ENCODE assay signal across 8 cellular contexts in genomic region chr22:21867528-21868266, GRCh38. TPM values are rescaled to one million over a fixed set of nuclear protein-coding genes. Genes with fewer than 3 reads are reported as not detected.
A peak's percentile ranks its signal among the peaks of the same experiment; 100 is the strongest.
DNase-seq lines count a peak whose midpoint lies in the region; ATAC-seq lines count a peak whose summit lies in the region.

TSS of gene MAPK1 (minus strand) at chr22:21867645. CDS start at chr22:21867440, 205 bp downstream.

- no peaks in the 10 kb centered on the region for H3K27me3 ChIP-seq in ectodermal cell (ENCODE audit: control insufficient read depth, insufficient read depth, low read length, poor library complexity, severe bottlenecking)

- 2 to 3% methylated on average over 74 of the region's 74 CpGs for WGBS in ectodermal cell, 2 experiments

- H3K4me1 ChIP-seq in ectodermal cell (ENCODE audit: control insufficient read depth, insufficient read depth, low read length) = peaks cover 12% of the 10 kb centered on the region

- peaks cover 4% of the 10 kb centered on the region for H3K27me3 Mint-ChIP-seq in activated CD8-positive, alpha-beta T cell treated with anti-CD3 and anti-CD28 coated beads, Interleukin-2, amount 10 ng/mL, durations not matched to agents 7 days and 5 days (ENCODE audit: low read depth)

- no peaks in the 10 kb centered on the region for H3K9me3 ChIP-seq in ectodermal cell (ENCODE audit: control insufficient read depth, low read length)

- no peaks in the 10 kb centered on the region for H3K9me3 Mint-ChIP-seq in activated CD8-positive, alpha-beta T cell treated with anti-CD3 and anti-CD28 coated beads, Interleukin-2, amount 10 ng/mL, durations not matched to agents 7 days and 5 days (ENCODE audit: insufficient read depth)

- peaks cover 20% of the 10 kb centered on the region for H3K36me3 Mint-ChIP-seq in activated CD8-positive, alpha-beta T cell treated with anti-CD3 and anti-CD28 coated beads, Interleukin-2, amount 10 ng/mL, durations not matched to agents 7 days and 5 days (ENCODE audit: low read depth)

- H3K4me3 Mint-ChIP-seq in activated CD8-positive, alpha-beta T cell treated with anti-CD3 and anti-CD28 coated beads, Interleukin-2, amount 10 ng/mL, durations not matched to agents 7 days and 5 days = peak within 1 kb of the TSS; percentile 93

- peak within 1 kb of the TSS; percentile 42 for H3K27ac ChIP-seq in ectodermal cell (ENCODE audit: insufficient read depth, low read depth, low read length, poor library complexity, severe bottlenecking)

- no peaks in the 10 kb centered on the region for H3K36me3 ChIP-seq in ectodermal cell (ENCODE audit: control insufficient read depth, insufficient read depth, low read length)

- H3K27ac Mint-ChIP-seq in activated CD8-positive, alpha-beta T cell treated with anti-CD3 and anti-CD28 coated beads, Interleukin-2, amount 10 ng/mL, durations not matched to agents 7 days and 5 days = peak within 1 kb of the TSS; percentile 95

- peak within 1 kb of the TSS; percentile 66 for H3K4me3 ChIP-seq in ectodermal cell (ENCODE audit: insufficient read depth, low read depth, low read length)

- POLR2A ChIA-PET in activated CD8-positive, alpha-beta T cell treated with anti-CD3 and anti-CD28 coated beads, Interleukin-2, amount 10 ng/mL, durations not matched to agents 7 days and 5 days (lab: Charles Lee) = interaction anchor here (0.9 to 2.4 kb wide), 7 partner anchors 10 to 132 kb away, joined by 3 to 12 read pairs (median 4); no protein-coding TSS in a partner anchor

- peak; percentile 97 for DNase-seq in CD1c-positive myeloid dendritic cell (ENCODE audit: extremely low spot score)
- peak; percentile 90 for DNase-seq in NCI-H82 (lab: John Stamatoyannopoulos, UW)
- DNase-seq in activated CD8-positive, alpha-beta T cell treated with anti-CD3 and anti-CD28 coated beads, Interleukin-2, amount 10 ng/mL, durations not matched to agents 7 days and 5 days = peak; percentile 96
- peak; percentile 92 to 95 for DNase-seq in lung microvascular endothelial cell (ENCODE audit: low read depth in 2 of 2)
- DNase-seq in stimulated activated CD4-positive, alpha-beta T cell treated with anti-CD3 and anti-CD28 coated beads, TNF-alpha, amount 100 ng/mL, for 48 hours (ENCODE audit: low read depth in 3 of 3) = peak; percentile 83 to 90 (median 89)

- CTCF ChIA-PET in activated CD8-positive, alpha-beta T cell treated with anti-CD3 and anti-CD28 coated beads, Interleukin-2, amount 10 ng/mL, durations not matched to agents 7 days and 5 days (lab: Charles Lee) = interaction anchor here (1.0 to 1.1 kb wide), 3 partner anchors 9 to 71 kb away, joined by 3 to 5 read pairs (median 3); no protein-coding TSS in a partner anchor

- peaks cover 38% of the 10 kb centered on the region for H3K4me1 Mint-ChIP-seq in activated CD8-positive, alpha-beta T cell treated with anti-CD3 and anti-CD28 coated beads, Interleukin-2, amount 10 ng/mL, durations not matched to agents 7 days and 5 days (ENCODE audit: low read depth)

- peak; percentile 83 for ATAC-seq in GM19351 (IDR thresholded peaks at IDR 0.05; ENCODE audit: unreplicated experiment)
- peak; percentile 74 for ATAC-seq in HG03521 (IDR thresholded peaks at IDR 0.05; ENCODE audit: unreplicated experiment)
- ATAC-seq in activated CD8-positive, alpha-beta T cell treated with anti-CD3 and anti-CD28 coated beads, Interleukin-2, amount 10 ng/mL, durations not matched to agents 7 days and 5 days = peak; percentile 94

RNA-seq across cellular contexts. Expression of gene MAPK1, which starts in this region (rescaled TPM):
- 100 to 1,000 TPM; 141 to 144 TPM for total RNA-seq in activated CD8-positive, alpha-beta T cell treated with anti-CD3 and anti-CD28 coated beads, Interleukin-2, amount 10 ng/mL, durations not matched to agents 7 days and 5 days
- polyA plus RNA-seq in ectodermal cell (2013, experiment 1 of 4) = 85.1 TPM
- polyA plus RNA-seq in ectodermal cell (2013, experiment 2 of 4) = 94.3 TPM
- 71.2 TPM for polyA plus RNA-seq in ectodermal cell (2013, experiment 3 of 4)
- polyA plus RNA-seq in ectodermal cell (2013, experiment 4 of 4) = 87.9 TPM
- 34.9 and 44.4 TPM in 2 replicates for total RNA-seq in lung microvascular endothelial cell

Comparison
In these comparisons a context has a peak if more than half of its experiments do, and no peak if none do; other contexts are left out.
1. Peak in every context shown above with its lines: DNase-seq, ATAC-seq, H3K4me3 ChIP-seq and H3K27ac ChIP-seq.